Comparison of ENCODE assay signal across 1 cellular context in genomic region chr9:38622961-38623360, GRCh38.
TF ChIP-seq lines count a peak whose summit lies in the region.

No MANE protein-coding gene starts in this region.

TF ChIP-seq in GM23338, 12 proteins besides CTCF, POLR2A, EP300 and RAD21 (continued from another document):
- TF ChIP-seq ZNF462 (CRISPR knock-in tag; IDR thresholded peaks at IDR 0.05) (no peak), ZNF331 (CRISPR knock-in tag; IDR thresholded peaks at IDR 0.05; ENCODE audit: low read depth) (no peak), JUNB (IDR thresholded peaks at IDR 0.05; ENCODE audit: unreplicated experiment) (no peak), EZH2phosphoT487 (IDR thresholded peaks at IDR 0.05; ENCODE audit: unreplicated experiment) (no peak), CREB1 (CRISPR knock-in tag; IDR thresholded peaks at IDR 0.05; ENCODE audit: low read depth) (no peak), REST (IDR thresholded peaks at IDR 0.05; ENCODE audit: unreplicated experiment) (no peak), ZNF114 (CRISPR knock-in tag; IDR thresholded peaks at IDR 0.05) (no peak), POLR2AphosphoS5 (IDR thresholded peaks at IDR 0.05; ENCODE audit: low read depth) (no peak), EZH2 (IDR thresholded peaks at IDR 0.05; ENCODE audit: low read depth, unreplicated experiment) (no peak)
